ENCODE assay signal across 8 cellular contexts in genomic region chr13:110819203-110820014, GRCh38.
DNase-seq lines count a peak whose midpoint lies in the region; ATAC-seq, FAIRE-seq and TF ChIP-seq lines count a peak whose summit lies in the region.

No MANE protein-coding gene starts in this region.

- DNase-seq in DMS53 (lab: John Stamatoyannopoulos, UW) (peak; percentile 74), SJSA1 (ENCODE audit: low read depth in 1 of 2, low spot score in 2 of 2) (peak; percentile 87 to 93), globus pallidus (ENCODE audit: low spot score) (peak; percentile 74), pancreas (peak; percentile 52 to 90 (median 79)), tibial nerve (ENCODE audit: low spot score in 2 of 2) (peak; percentile 52 to 81)
- DNase-seq in activated gamma-delta T cell treated with anti-CD3 and anti-CD28 coated beads, Interleukin-2, amount 50 U/mL, for 16 hours (ENCODE audit: low read depth): peak; percentile 70

- TF ChIP-seq POLR2A in tibial nerve (IDR thresholded peaks at IDR 0.05): no peak

- H3K4me3 ChIP-seq in HUES48 (ENCODE audit: low read depth, low read length) (peak overlapping the region; percentile 34; the same call in 1 of the 2 replicates), SJSA1 (no peak overlapping the region), pancreas (no peak overlapping the region), tibial nerve (no peak overlapping the region)

- 24 to 29% methylated on average over 17 of the region's 17 CpGs for WGBS in pancreas, 2 donors
- 26 to 33% methylated on average over 17 of the region's 17 CpGs for WGBS in tibial nerve, 2 donors

- H3K27me3 ChIP-seq in HUES48 (ENCODE audit: control insufficient read depth, insufficient read depth, low read length) (no peaks in the 10 kb centered on the region), SJSA1 (replicated peaks) (peaks cover 10% of the 10 kb centered on the region), pancreas (no peaks in the 10 kb centered on the region), tibial nerve (no peaks in the 10 kb centered on the region)

- no peaks in the 10 kb centered on the region for H3K36me3 ChIP-seq in HUES48 (ENCODE audit: control insufficient read depth, insufficient read depth, low read length)
- H3K36me3 ChIP-seq in SJSA1: no peaks in the 10 kb centered on the region
- no peaks in the 10 kb centered on the region for H3K36me3 ChIP-seq in pancreas
- no peaks in the 10 kb centered on the region for H3K36me3 ChIP-seq in tibial nerve

- TF ChIP-seq CTCF in pancreas (IDR thresholded peaks at IDR 0.05) (peak; percentile 96 to 98 (median 98)), tibial nerve (IDR thresholded peaks at IDR 0.05) (peak; percentile 93 to 98 (median 94))

- FAIRE-seq in pancreas (lab: Jason Lieb, UNC): peak; percentile 20

- H3K9ac ChIP-seq in HUES48 (ENCODE audit: low read depth, low read length): no peak overlapping the region

- H3K4me1 ChIP-seq in HUES48 (ENCODE audit: control insufficient read depth, insufficient read depth, low read length) (peaks cover 6% of the 10 kb centered on the region; the same call in 1 of the 2 replicates), SJSA1 (replicated peaks) (peaks cover 6% of the 10 kb centered on the region; the same call in 1 of the 2 replicates), pancreas (no peaks in the 10 kb centered on the region), tibial nerve (peaks cover 0 to 9% (median 2%) of the 10 kb centered on the region in 4 donors)

- ATAC-seq in GM21390 (IDR thresholded peaks at IDR 0.05; ENCODE audit: unreplicated experiment) (peak; percentile 92), pancreas (peak; percentile 96 to 100 (median 98))

- peak in 1 of 2 donors; percentile 47 for TF ChIP-seq EP300 in tibial nerve (IDR thresholded peaks at IDR 0.05)

- H3K27ac ChIP-seq in HUES48 (ENCODE audit: low read depth, low read length) (no peak overlapping the region), SJSA1 (no peak overlapping the region), pancreas (no peak overlapping the region), tibial nerve (peak overlapping the region in 1 of 4 donors; percentile 31)

- intact Hi-C loops in pancreas (cut with DNase I): loop anchor here in 2 of 3 donors (5.0 to 10.0 kb wide), 2 partner anchors 222 to 225 kb away; no protein-coding TSS in a partner anchor

- H3K9me3 ChIP-seq in HUES48 (ENCODE audit: control insufficient read depth, insufficient read depth, low read length) (no peaks in the 10 kb centered on the region), SJSA1 (replicated peaks) (no peaks in the 10 kb centered on the region; the same call in 1 of the 2 replicates), pancreas (no peaks in the 10 kb centered on the region), tibial nerve (no peaks in the 10 kb centered on the region)
